Comparison of ENCODE assay signal across 24 cellular contexts in genomic region chr10:75140246-75140645, GRCh38.
"Had no signal": no experiment of that assay in that cellular context is flagged by ENCODE, and none has a peak within 500 bp of the region (broad histone marks: within the 10 kb centered on the region; RNA-seq: fewer than 3 reads in every experiment).

No MANE protein-coding gene starts in this region.

- DNase-seq: activated CD4-positive, alpha-beta T cell treated with anti-CD3 and anti-CD28 coated beads for 48 hours; activated CD4-positive, alpha-beta T cell treated with anti-CD3 and anti-CD28 coated beads, Interleukin-2, amount 50 U/mL, for 48 hours; activated CD8-positive, alpha-beta memory T cell treated with anti-CD3 and anti-CD28 coated beads for 24 hours; activated gamma-delta T cell; activated naive CD4-positive, alpha-beta T cell treated with anti-CD3 and anti-CD28 coated beads, Interleukin-2, amount 50 U/mL, for 16 hours; activated T-cell treated with anti-CD3 and anti-CD28 coated beads, Interleukin-2, amount 50 U/mL, for 1 hour; anterior cingulate cortex; gastrocnemius medialis; glutamatergic neuron; naive thymus-derived CD8-positive, alpha-beta T cell; occipital lobe; right cardiac atrium; spleen; stimulated activated naive CD4-positive, alpha-beta T cell; T-helper 1 cell; tibial artery; upper lobe of right lung had no signal

- ATAC-seq: gastrocnemius medialis; naive thymus-derived CD8-positive, alpha-beta T cell; right cardiac atrium; upper lobe of right lung had no signal

- H3K27ac Mint-ChIP-seq: dendritic cell treated with granulocyte-macrophage colony-stimulating factor and Interleukin-4, amounts not matched to agents 40 ng/mL and 50 ng/mL, for 4 days; T-helper 2 cell treated with Interferon-gamma antibody and Interleukin-4, amounts not matched to agents 5 μg/mL and 100 μg/mL, for 36 hours had no signal

- FAIRE-seq: bronchial epithelial cell, keratinocyte had no signal

- H3K27ac ChIP-seq: gastrocnemius medialis, spleen, suprapubic skin, tibial artery, upper lobe of right lung had no signal

- H3K9me3 Mint-ChIP-seq: central memory CD8-positive, alpha-beta T cell; dendritic cell treated with granulocyte-macrophage colony-stimulating factor and Interleukin-4, amounts not matched to agents 40 ng/mL and 50 ng/mL, for 4 days; naive thymus-derived CD8-positive, alpha-beta T cell; neural crest cell; T-helper 2 cell treated with Interferon-gamma antibody and Interleukin-4, amounts not matched to agents 5 μg/mL and 100 μg/mL, for 36 hours had no signal

- H3K9me3 ChIP-seq: gastrocnemius medialis, spleen, suprapubic skin, tibial artery, upper lobe of right lung had no signal

- H3K27me3 ChIP-seq: gastrocnemius medialis, spleen, suprapubic skin, tibial artery, upper lobe of right lung had no signal

- H3K36me3 ChIP-seq: gastrocnemius medialis, spleen, suprapubic skin, tibial artery, upper lobe of right lung had no signal

- H3K4me3 Mint-ChIP-seq: central memory CD8-positive, alpha-beta T cell; dendritic cell treated with granulocyte-macrophage colony-stimulating factor and Interleukin-4, amounts not matched to agents 40 ng/mL and 50 ng/mL, for 4 days; naive thymus-derived CD8-positive, alpha-beta T cell; neural crest cell; T-helper 2 cell treated with Interferon-gamma antibody and Interleukin-4, amounts not matched to agents 5 μg/mL and 100 μg/mL, for 36 hours had no signal

- H3K27me3 Mint-ChIP-seq: central memory CD8-positive, alpha-beta T cell; dendritic cell treated with granulocyte-macrophage colony-stimulating factor and Interleukin-4, amounts not matched to agents 40 ng/mL and 50 ng/mL, for 4 days; naive thymus-derived CD8-positive, alpha-beta T cell had no signal

- H3K4me3 ChIP-seq: gastrocnemius medialis, spleen, suprapubic skin, tibial artery, upper lobe of right lung had no signal
